Comparison of ENCODE assay signal across 22 cellular contexts in the genomic region with DNA sequence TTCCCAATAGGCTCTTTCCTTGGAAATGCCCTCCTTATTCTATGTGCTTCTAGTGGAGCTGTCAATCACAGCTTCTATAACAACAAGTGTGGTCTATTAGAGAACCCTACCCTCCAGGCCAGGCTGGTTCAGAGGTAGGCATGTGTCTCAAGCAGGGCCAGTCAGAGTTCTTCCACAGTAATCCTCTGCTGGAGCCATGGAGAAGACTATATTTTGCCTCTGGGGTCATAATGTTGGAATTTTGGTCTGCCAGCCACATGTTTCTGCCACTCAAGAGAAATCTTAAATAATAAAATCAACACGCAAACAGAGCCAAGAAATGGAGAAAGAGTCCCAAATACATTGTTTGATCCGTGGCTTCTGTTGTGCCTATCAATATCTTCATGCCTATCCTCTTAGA. TPM values are rescaled to one million over a fixed set of nuclear protein-coding genes. Genes with fewer than 3 reads are reported as not detected.
DNase-seq lines count a peak whose midpoint lies in the region; ATAC-seq and TF ChIP-seq lines count a peak whose summit lies in the region.
"Had no signal": no experiment of that assay in that cellular context is flagged by ENCODE, and none has a peak within 500 bp of the region (broad histone marks: within the 10 kb centered on the region; RNA-seq: fewer than 3 reads in every experiment).

No MANE protein-coding gene starts in this region.

- no peaks in the 10 kb centered on the region for H3K4me1 Mint-ChIP-seq in WTC11
- H3K4me1 Mint-ChIP-seq in activated naive CD4-positive, alpha-beta T cell treated with anti-CD3 and anti-CD28 coated beads for 36 hours (ENCODE audit: low read depth), result no peaks in the 10 kb centered on the region
- H3K4me1 Mint-ChIP-seq: CD14-positive monocyte; CD4-positive, alpha-beta memory T cell; CD4-positive, CD25-positive, alpha-beta regulatory T cell; CD8-positive, alpha-beta memory T cell had no signal

- no peak overlapping the region for H3K27ac Mint-ChIP-seq in WTC11
- H3K27ac Mint-ChIP-seq in activated naive CD4-positive, alpha-beta T cell treated with anti-CD3 and anti-CD28 coated beads for 36 hours, result no peak overlapping the region
- H3K27ac Mint-ChIP-seq: CD14-positive monocyte; CD4-positive, alpha-beta memory T cell; CD4-positive, CD25-positive, alpha-beta regulatory T cell; CD8-positive, alpha-beta memory T cell had no signal

- no peaks in the 10 kb centered on the region; the same call in 1 of the 2 replicates for H3K27me3 Mint-ChIP-seq in WTC11 (ENCODE audit: low read depth)
- H3K27me3 Mint-ChIP-seq in activated naive CD4-positive, alpha-beta T cell treated with anti-CD3 and anti-CD28 coated beads for 36 hours (ENCODE audit: low read depth), result peaks cover 23% of the 10 kb centered on the region

- peak; percentile 12 for DNase-seq in LHCN-M2 (ENCODE audit: low read depth)
- DNase-seq in myocyte (ENCODE audit: low read depth), result peak; percentile 52
- no peak for DNase-seq in NCI-H1436 (lab: John Stamatoyannopoulos, UW)
- DNase-seq in WTC11 (ENCODE audit: low spot score), result no peak
- no peak for DNase-seq in activated naive CD4-positive, alpha-beta T cell treated with anti-CD3 and anti-CD28 coated beads for 36 hours
- DNase-seq: 8988T; ACHN; BE2C; C1 segment of cervical spinal cord; CD4-positive, alpha-beta memory T cell; CD4-positive, CD25-positive, alpha-beta regulatory T cell; CD8-positive, alpha-beta memory T cell; COR-L47; DMS 273 treated with DMSO at 0.1 percent for 48 hours; DMS153; DMS53; DMS79; DND-41; EL; GDM1 had no signal

- intact Hi-C loops in activated naive CD4-positive, alpha-beta T cell treated with anti-CD3 and anti-CD28 coated beads for 36 hours (cut with micrococcal nuclease), result no loop called here

- TF ChIP-seq CTCF in WTC11 (IDR thresholded peaks at IDR 0.05), result no peak

- H3K36me3 Mint-ChIP-seq in WTC11, result peaks cover 8% of the 10 kb centered on the region
- no peaks in the 10 kb centered on the region for H3K36me3 Mint-ChIP-seq in activated naive CD4-positive, alpha-beta T cell treated with anti-CD3 and anti-CD28 coated beads for 36 hours (ENCODE audit: low read depth)
- H3K36me3 Mint-ChIP-seq: CD14-positive monocyte; CD4-positive, alpha-beta memory T cell; CD4-positive, CD25-positive, alpha-beta regulatory T cell had no signal

- H3K4me3 Mint-ChIP-seq in WTC11, result no peak overlapping the region
- H3K4me3 Mint-ChIP-seq in activated naive CD4-positive, alpha-beta T cell treated with anti-CD3 and anti-CD28 coated beads for 36 hours, result no peak overlapping the region
- H3K4me3 Mint-ChIP-seq: CD14-positive monocyte; CD4-positive, alpha-beta memory T cell; CD4-positive, CD25-positive, alpha-beta regulatory T cell; CD8-positive, alpha-beta memory T cell had no signal

- peaks cover 18% of the 10 kb centered on the region for H3K9me3 Mint-ChIP-seq in WTC11
- peaks cover 5% of the 10 kb centered on the region for H3K9me3 Mint-ChIP-seq in activated naive CD4-positive, alpha-beta T cell treated with anti-CD3 and anti-CD28 coated beads for 36 hours

- POLR2A ChIA-PET in WTC11 (lab: Charles Lee), result no interaction called here

- no peak for ATAC-seq in WTC11
- ATAC-seq: GM12878 had no signal

- CTCF ChIA-PET in WTC11 (lab: Charles Lee), result interaction anchor here (0.6 to 1.0 kb wide), 3 partner anchors 20 to 501 kb away, joined by 3 to 4 read pairs (median 4); no protein-coding TSS in a partner anchor
- CTCF ChIA-PET in activated naive CD4-positive, alpha-beta T cell treated with anti-CD3 and anti-CD28 coated beads for 36 hours (lab: Charles Lee), result interaction anchor here (0.7 kb wide), 1 partner anchor 21 kb away, joined by 4 read pairs; no protein-coding TSS in a partner anchor

TF ChIP-seq in WTC11, 78 proteins besides CTCF, POLR2A, EP300 and RAD21:
- no peak for TF ChIP-seq NR2C2 (CRISPR knock-in tag; IDR thresholded peaks at IDR 0.05)
- TF ChIP-seq, protein P1, sequence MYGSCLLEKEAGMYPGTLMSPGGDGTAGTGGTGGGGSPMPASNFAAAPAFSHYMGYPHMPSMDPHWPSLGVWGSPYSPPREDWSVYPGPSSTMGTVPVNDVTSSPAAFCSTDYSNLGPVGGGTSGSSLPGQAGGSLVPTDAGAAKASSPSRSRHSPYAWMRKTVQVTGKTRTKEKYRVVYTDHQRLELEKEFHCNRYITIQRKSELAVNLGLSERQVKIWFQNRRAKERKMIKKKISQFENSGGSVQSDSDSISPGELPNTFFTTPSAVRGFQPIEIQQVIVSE (CRISPR knock-in tag; IDR thresholded peaks at IDR 0.05; ENCODE audit: borderline replicate concordance), result no peak
- no peak for TF ChIP-seq PREB (CRISPR knock-in tag; IDR thresholded peaks at IDR 0.05; ENCODE audit: borderline replicate concordance)
- TF ChIP-seq NFE2L1 (CRISPR knock-in tag; IDR thresholded peaks at IDR 0.05), result no peak
- no peak for TF ChIP-seq ZNF317 (CRISPR knock-in tag; IDR thresholded peaks at IDR 0.05; ENCODE audit: borderline replicate concordance, low read depth)
- no peak for TF ChIP-seq NR1H2 (CRISPR knock-in tag; IDR thresholded peaks at IDR 0.05)
- no peak for TF ChIP-seq MXD4 (CRISPR knock-in tag; IDR thresholded peaks at IDR 0.05; ENCODE audit: borderline replicate concordance)

RNA-seq across cellular contexts. Expression of gene FICD, which starts 23.8 kb away (rescaled TPM):
- total RNA-seq in LHCN-M2 (2014; rRNA removed) (7.0 and 7.9 TPM in 2 replicates), myocyte (3.9 and 4.7 TPM in 2 replicates), WTC11 (2021) (4.4 to 6.7 TPM (median 6.3 TPM) in 3 replicates)
- polyA plus RNA-seq in LHCN-M2 (2012), result 5.4 TPM
- polyA plus RNA-seq in myocyte (2012), result 10.4 TPM
- total RNA-seq in activated naive CD4-positive, alpha-beta T cell treated with anti-CD3 and anti-CD28 coated beads for 36 hours, result 1 to 10 TPM; 3.4 to 3.7 TPM

Comparison
In these comparisons a context has a peak if more than half of its experiments do, and no peak if none do; other contexts are left out.
1. DNase-seq: peak in LHCN-M2 (single experiment) and myocyte (single experiment); none in NCI-H1436 (single experiment), WTC11 (single experiment) and activated naive CD4-positive, alpha-beta T cell treated with anti-CD3 and anti-CD28 coated beads for 36 hours (single experiment).